In the genomic region with DNA sequence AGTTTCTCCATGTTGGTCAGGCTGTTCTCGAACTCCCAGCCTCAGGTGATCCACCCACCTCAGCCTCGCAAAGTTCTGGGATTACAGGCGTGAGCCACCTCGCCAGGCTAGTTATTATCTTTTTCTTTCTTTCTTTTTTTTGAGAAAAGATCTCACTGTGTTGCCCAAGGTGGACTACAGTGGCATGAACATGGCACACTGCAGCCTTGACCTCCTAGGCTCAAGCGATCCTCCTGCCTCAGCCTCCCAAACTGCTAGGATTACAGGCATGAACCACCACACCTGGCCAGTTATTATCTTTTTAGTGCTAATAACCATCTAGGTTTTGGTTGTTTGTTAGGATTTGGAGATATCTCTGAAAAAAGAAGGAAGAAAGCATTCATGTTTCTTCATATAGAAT, we compare ENCODE assay signal across 1 cellular context.
TF ChIP-seq lines count a peak whose summit lies in the region.

No MANE protein-coding gene starts in this region.

TF ChIP-seq in HepG2, 621 proteins besides CTCF, POLR2A, EP300 and RAD21 (continued from another document):
- TF ChIP-seq, protein P1, sequence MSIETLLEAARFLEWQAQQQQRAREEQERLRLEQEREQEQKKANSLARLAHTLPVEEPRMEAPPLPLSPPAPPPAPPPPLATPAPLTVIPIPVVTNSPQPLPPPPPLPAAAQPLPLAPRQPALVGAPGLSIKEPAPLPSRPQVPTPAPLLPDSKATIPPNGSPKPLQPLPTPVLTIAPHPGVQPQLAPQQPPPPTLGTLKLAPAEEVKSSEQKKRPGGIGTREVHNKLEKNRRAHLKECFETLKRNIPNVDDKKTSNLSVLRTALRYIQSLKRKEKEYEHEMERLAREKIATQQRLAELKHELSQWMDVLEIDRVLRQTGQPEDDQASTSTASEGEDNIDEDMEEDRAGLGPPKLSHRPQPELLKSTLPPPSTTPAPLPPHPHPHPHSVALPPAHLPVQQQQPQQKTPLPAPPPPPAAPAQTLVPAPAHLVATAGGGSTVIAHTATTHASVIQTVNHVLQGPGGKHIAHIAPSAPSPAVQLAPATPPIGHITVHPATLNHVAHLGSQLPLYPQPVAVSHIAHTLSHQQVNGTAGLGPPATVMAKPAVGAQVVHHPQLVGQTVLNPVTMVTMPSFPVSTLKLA (IDR thresholded peaks at IDR 0.05), result no peak
- TF ChIP-seq ZNF382 (CRISPR knock-in tag; IDR thresholded peaks at IDR 0.05; ENCODE audit: borderline replicate concordance) (no peak), ZSCAN31 (CRISPR knock-in tag; IDR thresholded peaks at IDR 0.05; ENCODE audit: low read depth) (no peak), JUNB (CRISPR knock-in tag; IDR thresholded peaks at IDR 0.05; ENCODE audit: borderline replicate concordance) (no peak)
- TF ChIP-seq, protein P2, sequence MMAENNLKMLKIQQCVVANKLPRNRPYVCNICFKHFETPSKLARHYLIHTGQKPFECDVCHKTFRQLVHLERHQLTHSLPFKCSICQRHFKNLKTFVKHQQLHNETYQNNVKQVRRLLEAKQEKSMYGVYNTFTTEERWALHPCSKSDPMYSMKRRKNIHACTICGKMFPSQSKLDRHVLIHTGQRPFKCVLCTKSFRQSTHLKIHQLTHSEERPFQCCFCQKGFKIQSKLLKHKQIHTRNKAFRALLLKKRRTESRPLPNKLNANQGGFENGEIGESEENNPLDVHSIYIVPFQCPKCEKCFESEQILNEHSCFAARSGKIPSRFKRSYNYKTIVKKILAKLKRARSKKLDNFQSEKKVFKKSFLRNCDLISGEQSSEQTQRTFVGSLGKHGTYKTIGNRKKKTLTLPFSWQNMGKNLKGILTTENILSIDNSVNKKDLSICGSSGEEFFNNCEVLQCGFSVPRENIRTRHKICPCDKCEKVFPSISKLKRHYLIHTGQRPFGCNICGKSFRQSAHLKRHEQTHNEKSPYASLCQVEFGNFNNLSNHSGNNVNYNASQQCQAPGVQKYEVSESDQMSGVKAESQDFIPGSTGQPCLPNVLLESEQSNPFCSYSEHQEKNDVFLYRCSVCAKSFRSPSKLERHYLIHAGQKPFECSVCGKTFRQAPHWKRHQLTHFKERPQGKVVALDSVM (CRISPR knock-in tag; IDR thresholded peaks at IDR 0.05), result peak; percentile 55; the same call in 1 of the 2 replicates
